21 cellular contexts compared by ENCODE assay signal in the genomic region with DNA sequence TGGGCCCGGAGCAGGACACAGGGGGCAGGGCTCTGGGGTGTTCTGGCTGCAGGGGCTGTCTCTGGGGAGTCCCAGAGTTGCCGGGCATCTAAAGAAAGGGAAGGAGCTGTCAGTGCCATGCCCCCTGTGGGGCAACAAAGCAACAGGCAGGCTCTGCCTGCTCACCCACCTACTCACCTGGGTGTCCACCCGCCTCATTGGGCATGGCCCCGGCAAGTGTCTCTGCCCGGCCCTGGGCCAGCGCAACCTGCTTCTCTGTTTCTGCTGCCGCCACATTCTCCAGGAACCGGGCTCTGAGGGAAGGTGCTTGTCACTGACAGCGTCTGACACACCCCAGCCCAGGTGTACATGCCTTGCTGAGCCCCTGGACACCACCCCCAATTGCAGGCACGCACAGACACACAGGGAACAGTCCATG.
"Had no signal": no experiment of that assay in that cellular context is flagged by ENCODE, and none has a peak within 500 bp of the region (broad histone marks: within the 10 kb centered on the region; RNA-seq: fewer than 3 reads in every experiment).

No MANE protein-coding gene starts in this region.

- H3K9me3 ChIP-seq: colonic mucosa, heart right ventricle, left lung, prostate gland had no signal

- H3K27me3 ChIP-seq: colonic mucosa, heart right ventricle, left lung had no signal

- DNase-seq: activated CD4-positive, alpha-beta T cell treated with anti-CD3 and anti-CD28 coated beads for 1 hour; activated CD8-positive, alpha-beta memory T cell treated with anti-CD3 and anti-CD28 coated beads, Interleukin-2, amount 50 U/mL, for 48 hours; activated CD8-positive, alpha-beta T cell treated with anti-CD3 and anti-CD28 coated beads for 36 hours; activated naive CD4-positive, alpha-beta T cell treated with anti-CD3 and anti-CD28 coated beads for 36 hours; caudate nucleus; colonic mucosa; effector CD4-positive, alpha-beta T cell; heart right ventricle; occipital lobe; stimulated activated CD4-positive, alpha-beta T cell treated with anti-CD3 and anti-CD28 coated beads, Interleukin-2, amount 100 ng/mL, for 24 hours; stimulated activated naive CD4-positive, alpha-beta T cell; substantia nigra; T-helper 9 cell; trophoblast cell had no signal

- H3K27me3 Mint-ChIP-seq: activated CD8-positive, alpha-beta T cell treated with anti-CD3 and anti-CD28 coated beads for 36 hours; memory B cell; natural killer cell treated with Interleukin-12 subunit alpha and Interleukin-12 subunit beta and Interleukin-15 and Interleukin-18, amount 100 ng/mL, for 72 hours had no signal

- H3K4me3 Mint-ChIP-seq: activated CD8-positive, alpha-beta T cell treated with anti-CD3 and anti-CD28 coated beads for 36 hours; activated naive CD4-positive, alpha-beta T cell treated with anti-CD3 and anti-CD28 coated beads for 36 hours; memory B cell; natural killer cell treated with Interleukin-12 subunit alpha and Interleukin-12 subunit beta and Interleukin-15 and Interleukin-18, amount 100 ng/mL, for 72 hours had no signal

- H3K27ac ChIP-seq: colonic mucosa, heart right ventricle, left lung, prostate gland had no signal

- H3K4me3 ChIP-seq: colonic mucosa, heart right ventricle, left lung, prostate gland had no signal

- H3K9me3 Mint-ChIP-seq: activated CD8-positive, alpha-beta T cell treated with anti-CD3 and anti-CD28 coated beads for 36 hours; activated naive CD4-positive, alpha-beta T cell treated with anti-CD3 and anti-CD28 coated beads for 36 hours; natural killer cell treated with Interleukin-12 subunit alpha and Interleukin-12 subunit beta and Interleukin-15 and Interleukin-18, amount 100 ng/mL, for 72 hours had no signal

- FAIRE-seq: frontal cortex, islet of Langerhans had no signal

- ATAC-seq: activated CD8-positive, alpha-beta T cell treated with anti-CD3 and anti-CD28 coated beads for 36 hours; heart right ventricle; left lung; natural killer cell treated with Interleukin-12 subunit alpha and Interleukin-12 subunit beta and Interleukin-15 and Interleukin-18, amount 100 ng/mL, for 72 hours; sciatic nerve had no signal

- H3K27ac Mint-ChIP-seq: activated CD8-positive, alpha-beta T cell treated with anti-CD3 and anti-CD28 coated beads for 36 hours; activated naive CD4-positive, alpha-beta T cell treated with anti-CD3 and anti-CD28 coated beads for 36 hours; memory B cell; natural killer cell treated with Interleukin-12 subunit alpha and Interleukin-12 subunit beta and Interleukin-15 and Interleukin-18, amount 100 ng/mL, for 72 hours had no signal

- H3K4me1 ChIP-seq: colonic mucosa, heart right ventricle, left lung, prostate gland had no signal
